ENCODE assay signal across 1 cellular context in genomic region chr10:17202506-17202905, GRCh38.
A peak's percentile ranks its signal among the peaks of the same experiment; 100 is the strongest.
TF ChIP-seq lines count a peak whose summit lies in the region.

No MANE protein-coding gene starts in this region.

TF ChIP-seq in HEK293, 187 proteins besides CTCF, POLR2A, EP300 and RAD21 (continued from another document):
- TF ChIP-seq, protein P1, sequence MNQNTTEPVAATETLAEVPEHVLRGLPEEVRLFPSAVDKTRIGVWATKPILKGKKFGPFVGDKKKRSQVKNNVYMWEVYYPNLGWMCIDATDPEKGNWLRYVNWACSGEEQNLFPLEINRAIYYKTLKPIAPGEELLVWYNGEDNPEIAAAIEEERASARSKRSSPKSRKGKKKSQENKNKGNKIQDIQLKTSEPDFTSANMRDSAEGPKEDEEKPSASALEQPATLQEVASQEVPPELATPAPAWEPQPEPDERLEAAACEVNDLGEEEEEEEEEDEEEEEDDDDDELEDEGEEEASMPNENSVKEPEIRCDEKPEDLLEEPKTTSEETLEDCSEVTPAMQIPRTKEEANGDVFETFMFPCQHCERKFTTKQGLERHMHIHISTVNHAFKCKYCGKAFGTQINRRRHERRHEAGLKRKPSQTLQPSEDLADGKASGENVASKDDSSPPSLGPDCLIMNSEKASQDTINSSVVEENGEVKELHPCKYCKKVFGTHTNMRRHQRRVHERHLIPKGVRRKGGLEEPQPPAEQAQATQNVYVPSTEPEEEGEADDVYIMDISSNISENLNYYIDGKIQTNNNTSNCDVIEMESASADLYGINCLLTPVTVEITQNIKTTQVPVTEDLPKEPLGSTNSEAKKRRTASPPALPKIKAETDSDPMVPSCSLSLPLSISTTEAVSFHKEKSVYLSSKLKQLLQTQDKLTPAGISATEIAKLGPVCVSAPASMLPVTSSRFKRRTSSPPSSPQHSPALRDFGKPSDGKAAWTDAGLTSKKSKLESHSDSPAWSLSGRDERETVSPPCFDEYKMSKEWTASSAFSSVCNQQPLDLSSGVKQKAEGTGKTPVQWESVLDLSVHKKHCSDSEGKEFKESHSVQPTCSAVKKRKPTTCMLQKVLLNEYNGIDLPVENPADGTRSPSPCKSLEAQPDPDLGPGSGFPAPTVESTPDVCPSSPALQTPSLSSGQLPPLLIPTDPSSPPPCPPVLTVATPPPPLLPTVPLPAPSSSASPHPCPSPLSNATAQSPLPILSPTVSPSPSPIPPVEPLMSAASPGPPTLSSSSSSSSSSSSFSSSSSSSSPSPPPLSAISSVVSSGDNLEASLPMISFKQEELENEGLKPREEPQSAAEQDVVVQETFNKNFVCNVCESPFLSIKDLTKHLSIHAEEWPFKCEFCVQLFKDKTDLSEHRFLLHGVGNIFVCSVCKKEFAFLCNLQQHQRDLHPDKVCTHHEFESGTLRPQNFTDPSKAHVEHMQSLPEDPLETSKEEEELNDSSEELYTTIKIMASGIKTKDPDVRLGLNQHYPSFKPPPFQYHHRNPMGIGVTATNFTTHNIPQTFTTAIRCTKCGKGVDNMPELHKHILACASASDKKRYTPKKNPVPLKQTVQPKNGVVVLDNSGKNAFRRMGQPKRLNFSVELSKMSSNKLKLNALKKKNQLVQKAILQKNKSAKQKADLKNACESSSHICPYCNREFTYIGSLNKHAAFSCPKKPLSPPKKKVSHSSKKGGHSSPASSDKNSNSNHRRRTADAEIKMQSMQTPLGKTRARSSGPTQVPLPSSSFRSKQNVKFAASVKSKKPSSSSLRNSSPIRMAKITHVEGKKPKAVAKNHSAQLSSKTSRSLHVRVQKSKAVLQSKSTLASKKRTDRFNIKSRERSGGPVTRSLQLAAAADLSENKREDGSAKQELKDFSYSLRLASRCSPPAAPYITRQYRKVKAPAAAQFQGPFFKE (tag by site-specific recombination; IDR thresholded peaks at IDR 0.05; ENCODE audit: borderline replicate concordance): no peak
- TF ChIP-seq SCRT2 (tag by site-specific recombination; IDR thresholded peaks at IDR 0.05) (0 out of 2 replicates have a peak, but pooled peaks have one; percentile 9), ZNF214 (tag by site-specific recombination; IDR thresholded peaks at IDR 0.05; ENCODE audit: borderline replicate concordance) (no peak), TRIM28 (IDR thresholded peaks at IDR 0.05; ENCODE audit: borderline replicate concordance, low read length) (no peak)
